Comparison of ENCODE assay signal across 10 cellular contexts in the genomic region with DNA sequence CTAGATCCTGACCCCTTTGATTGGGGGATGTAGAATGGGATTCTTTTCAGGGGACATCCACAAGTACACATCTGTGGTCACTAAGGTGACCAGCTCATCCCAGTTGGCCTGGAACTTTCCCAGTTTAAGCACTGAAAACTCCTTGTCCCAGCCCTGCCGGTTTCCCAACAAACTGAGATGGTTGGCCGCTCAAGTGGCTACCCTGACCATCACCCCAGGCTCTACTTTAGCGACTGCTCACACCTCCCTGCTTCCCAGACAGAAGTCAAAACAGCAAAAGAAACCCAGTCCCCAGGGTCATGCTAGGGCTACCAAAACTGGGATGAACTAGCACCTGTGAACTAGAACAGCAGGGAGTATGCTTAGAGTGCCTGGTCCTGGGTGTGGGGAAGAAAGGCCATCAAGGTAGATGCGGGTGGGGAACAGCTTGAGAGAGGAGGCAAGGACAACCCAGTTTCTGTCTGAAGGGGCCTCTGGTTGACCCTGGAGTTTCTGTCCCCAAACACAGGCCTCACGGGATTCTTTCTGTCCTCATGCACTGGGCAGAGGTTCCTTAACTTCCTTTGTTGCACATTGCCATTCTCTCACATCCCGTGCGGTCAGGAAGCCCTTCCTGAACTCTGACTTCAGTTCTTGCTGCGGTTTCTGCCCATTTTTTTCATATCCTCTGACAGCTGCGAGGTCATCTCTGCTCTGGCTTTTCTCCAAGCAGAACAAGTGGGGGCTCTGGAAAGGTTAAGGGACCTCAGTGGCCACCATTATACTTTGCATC. TPM values are rescaled to one million over a fixed set of nuclear protein-coding genes. Genes with fewer than 3 reads are reported as not detected.
DNase-seq lines count a peak whose midpoint lies in the region; ATAC-seq and TF ChIP-seq lines count a peak whose summit lies in the region.
"Had no signal": no experiment of that assay in that cellular context is flagged by ENCODE, and none has a peak within 500 bp of the region (broad histone marks: within the 10 kb centered on the region; RNA-seq: fewer than 3 reads in every experiment).

No MANE protein-coding gene starts in this region.

- peaks cover 41% of the 10 kb centered on the region for H3K4me1 Mint-ChIP-seq in memory B cell
- peaks cover 5% of the 10 kb centered on the region for H3K4me1 Mint-ChIP-seq in endodermal cell
- H3K4me1 Mint-ChIP-seq in chondrocyte (ENCODE audit: low read depth): peaks cover 9% of the 10 kb centered on the region

- peaks cover 11% of the 10 kb centered on the region for H3K36me3 ChIP-seq in endodermal cell (ENCODE audit: control insufficient read depth, insufficient read depth, low read length)

- DNase-seq in ACHN (peak; percentile 32), KG1 (lab: John Stamatoyannopoulos, UW) (peak; percentile 84), memory B cell (ENCODE audit: low spot score in 2 of 2) (no peak), endodermal cell (no peak), NCI-H2081 (lab: John Stamatoyannopoulos, UW) (no peak), chondrocyte (ENCODE audit: low spot score) (no peak)
- DNase-seq in activated effector memory CD4-positive, alpha-beta T cell treated with anti-CD3 and anti-CD28 coated beads, Interleukin-2, amount 50 U/mL, for 16 hours: peak; percentile 70

- ATAC-seq in memory B cell (ENCODE audit: low read depth) (no peak), GM21528 (IDR thresholded peaks at IDR 0.05; ENCODE audit: low FRiP score, unreplicated experiment) (no peak)

- H3K4me1 ChIP-seq in endodermal cell (ENCODE audit: control insufficient read depth, insufficient read depth, low read length): no peaks in the 10 kb centered on the region

- H3K27ac Mint-ChIP-seq in memory B cell (peak overlapping the region; percentile 87), endodermal cell (no peak overlapping the region), chondrocyte (ENCODE audit: unreplicated experiment) (no peak overlapping the region)

- in situ Hi-C loops in ACHN (cut with HindIII; ENCODE audit: low pct_ligation_motif_present, low pct_unique_long_range_greater_than_20kb, low sequenced_read_pairs): no loop called here

- H3K27me3 ChIP-seq in endodermal cell (ENCODE audit: control insufficient read depth, insufficient read depth, low read length, poor library complexity, severe bottlenecking): no peaks in the 10 kb centered on the region

- no peak overlapping the region for H3K27ac ChIP-seq in endodermal cell (ENCODE audit: low read depth, low read length)

- no peaks in the 10 kb centered on the region for H3K27me3 Mint-ChIP-seq in memory B cell
- peaks cover 34% of the 10 kb centered on the region for H3K27me3 Mint-ChIP-seq in endodermal cell (ENCODE audit: insufficient read depth)
- no peaks in the 10 kb centered on the region for H3K27me3 Mint-ChIP-seq in chondrocyte (ENCODE audit: low read depth)

- H3K9ac ChIP-seq in endodermal cell (ENCODE audit: extremely low read depth, low read length, poor library complexity, severe bottlenecking): no peak overlapping the region

- H3K36me3 Mint-ChIP-seq in memory B cell: peaks cover 3% of the 10 kb centered on the region
- H3K36me3 Mint-ChIP-seq in endodermal cell (ENCODE audit: low read depth): peaks cover 8% of the 10 kb centered on the region
- H3K36me3 Mint-ChIP-seq in chondrocyte (ENCODE audit: low read depth): peaks cover 4% of the 10 kb centered on the region

- no peaks in the 10 kb centered on the region for H3K9me3 ChIP-seq in endodermal cell (ENCODE audit: control insufficient read depth, low read length)

- peak overlapping the region; percentile 44 for H3K4me3 Mint-ChIP-seq in memory B cell
- H3K4me3 Mint-ChIP-seq in endodermal cell: no peak overlapping the region
- H3K4me3 Mint-ChIP-seq in chondrocyte (ENCODE audit: unreplicated experiment): no peak overlapping the region
- H3K4me3 Mint-ChIP-seq: brain, neural crest cell had no signal

- TF ChIP-seq CTCF in endodermal cell (conservative IDR thresholded peaks at IDR 0.05): no peak
- TF ChIP-seq CTCF in chondrocyte (IDR thresholded peaks at IDR 0.05): no peak

- 91% methylated on average over 7 to 9 of the region's 9 CpGs for WGBS in endodermal cell (ENCODE audit: insufficient coverage in 1 of 2, insufficient read length in 1 of 2), 2 experiments

- H3K9me3 Mint-ChIP-seq in memory B cell: no peaks in the 10 kb centered on the region
- H3K9me3 Mint-ChIP-seq in endodermal cell: no peaks in the 10 kb centered on the region
- no peaks in the 10 kb centered on the region for H3K9me3 Mint-ChIP-seq in chondrocyte (ENCODE audit: low read depth)
- H3K9me3 Mint-ChIP-seq: brain, neural crest cell had no signal

- no peak overlapping the region for H3K4me3 ChIP-seq in endodermal cell (ENCODE audit: low read length)

RNA-seq across cellular contexts. Expression of a gene that starts 1.6 kb away (rescaled TPM):
- 1 to 10 TPM; 6.4 to 6.6 TPM for total RNA-seq in endodermal cell
- 5.4 TPM for polyA plus RNA-seq in endodermal cell (2013, experiment 1 of 2)
- 5.0 TPM for polyA plus RNA-seq in endodermal cell (2013, experiment 2 of 2)
- 6.1 to 12.0 TPM (median 7.3 TPM) in 3 replicates for total RNA-seq in chondrocyte

RNA-seq across cellular contexts. Expression of a gene that starts 3.0 kb away (rescaled TPM):
- total RNA-seq in endodermal cell (1 to 10 TPM; 7.4 to 9.5 TPM), chondrocyte (8.8 to 18.4 TPM (median 9.1 TPM) in 3 replicates)
- 5.6 TPM for polyA plus RNA-seq in endodermal cell (2013, experiment 1 of 2)
- 4.8 TPM for polyA plus RNA-seq in endodermal cell (2013, experiment 2 of 2)

RNA-seq across cellular contexts. Expression of a gene that starts 5.1 kb away (rescaled TPM):
- total RNA-seq in endodermal cell (1 to 10 TPM in 1 of 2 donors, under 1 TPM in 1; 0.97 to 3.1 TPM), chondrocyte (not detected in 3 replicates)
- polyA plus RNA-seq in endodermal cell (2013, experiment 1 of 2): 0.43 TPM
- polyA plus RNA-seq in endodermal cell (2013, experiment 2 of 2): 0.50 TPM
- total RNA-seq: neural crest cell had no signal

RNA-seq across cellular contexts. Expression of a gene that starts 13.3 kb away (rescaled TPM):
- total RNA-seq in endodermal cell (10 to 100 TPM; 31.1 to 32.0 TPM), chondrocyte (19.4 to 30.4 TPM (median 20.7 TPM) in 3 replicates)
- 22.2 TPM for polyA plus RNA-seq in endodermal cell (2013, experiment 1 of 2)
- polyA plus RNA-seq in endodermal cell (2013, experiment 2 of 2): 19.9 TPM

RNA-seq across cellular contexts. Expression of a gene that starts 13.3 kb away (rescaled TPM):
- 10 to 100 TPM; 21.2 to 22.5 TPM for total RNA-seq in endodermal cell
- polyA plus RNA-seq in endodermal cell (2013, experiment 1 of 2): 21.2 TPM
- polyA plus RNA-seq in endodermal cell (2013, experiment 2 of 2): 19.5 TPM
- total RNA-seq in chondrocyte: 25.6 to 41.4 TPM (median 29.3 TPM) in 3 replicates

Comparison
In these comparisons a context has a peak if more than half of its experiments do, and no peak if none do; other contexts are left out.
1. DNase-seq: peak in ACHN (single experiment), KG1 (single experiment) and activated effector memory CD4-positive, alpha-beta T cell treated with anti-CD3 and anti-CD28 coated beads, Interleukin-2, amount 50 U/mL, for 16 hours (single experiment); none in memory B cell (0 of 2), endodermal cell (single experiment), NCI-H2081 (0 of 2) and chondrocyte (single experiment).